ENCODE assay signal across 19 cellular contexts in genomic region chr2:172215936-172216335, GRCh38.
DNase-seq lines count a peak whose midpoint lies in the region; ATAC-seq and TF ChIP-seq lines count a peak whose summit lies in the region.
"Had no signal": no experiment of that assay in that cellular context is flagged by ENCODE, and none has a peak within 500 bp of the region (broad histone marks: within the 10 kb centered on the region; RNA-seq: fewer than 3 reads in every experiment).

No MANE protein-coding gene starts in this region.

- no peak for ATAC-seq in GM19023 (IDR thresholded peaks at IDR 0.05; ENCODE audit: unreplicated experiment)

- peak; percentile 22 for DNase-seq in MV-4-11 (lab: John Stamatoyannopoulos, UW)
- DNase-seq in endodermal cell, result no peak
- no peak for DNase-seq in mesothelial cell of epicardium (ENCODE audit: low spot score in 2 of 2, unreplicated experiment in 2 of 2)
- no peak for DNase-seq in SW480 (ENCODE audit: low spot score)
- DNase-seq in stimulated activated CD8-positive, alpha-beta memory T cell treated with anti-CD3 and anti-CD28 coated beads, Interleukin-4, amount 100 ng/mL, for 48 hours, result no peak
- DNase-seq: Caco-2; CD4-positive, alpha-beta T cell; DMS153; GF-D8; NCI-H1417 treated with DMSO at 0.1 percent for 48 hours; NCI-H1930; NCI-H345; NCI-H524 treated with DMSO at 0.1 percent for 48 hours; PC-9 had no signal

- H3K36me3 ChIP-seq in endodermal cell (ENCODE audit: control insufficient read depth, insufficient read depth, low read length) (no peaks in the 10 kb centered on the region), urinary bladder (ENCODE audit: insufficient read depth) (no peaks in the 10 kb centered on the region)
- H3K36me3 ChIP-seq: SJSA1 had no signal

- H3K27me3 Mint-ChIP-seq in endodermal cell (ENCODE audit: insufficient read depth), result peaks cover 6% of the 10 kb centered on the region
- no peaks in the 10 kb centered on the region for H3K27me3 Mint-ChIP-seq in mesothelial cell of epicardium (ENCODE audit: low read depth)
- H3K27me3 Mint-ChIP-seq: CD4-positive, alpha-beta T cell had no signal

- no peak overlapping the region for H3K9ac ChIP-seq in endodermal cell (ENCODE audit: extremely low read depth, low read length, poor library complexity, severe bottlenecking)

- H3K4me3 ChIP-seq in endodermal cell (ENCODE audit: low read length) (no peak overlapping the region), urinary bladder (ENCODE audit: low read depth, low read length) (no peak overlapping the region)
- H3K4me3 ChIP-seq: A549, K562, PC-9, SJSA1 had no signal

- TF ChIP-seq CTCF in endodermal cell (conservative IDR thresholded peaks at IDR 0.05), result no peak
- TF ChIP-seq CTCF in mesothelial cell of epicardium (IDR thresholded peaks at IDR 0.05; ENCODE audit: unreplicated experiment), result no peak

- H3K27ac Mint-ChIP-seq in endodermal cell (no peak overlapping the region), mesothelial cell of epicardium (peak overlapping the region; percentile 28)
- H3K27ac Mint-ChIP-seq: CD4-positive, alpha-beta T cell had no signal

- H3K27me3 ChIP-seq in endodermal cell (ENCODE audit: control insufficient read depth, insufficient read depth, low read length, poor library complexity, severe bottlenecking), result no peaks in the 10 kb centered on the region
- H3K27me3 ChIP-seq: SJSA1 had no signal

- H3K9me3 ChIP-seq in endodermal cell (ENCODE audit: control insufficient read depth, low read length), result no peaks in the 10 kb centered on the region
- H3K9me3 ChIP-seq: A549, Caco-2, SJSA1 had no signal

- WGBS in endodermal cell (ENCODE audit: insufficient coverage in 1 of 2, insufficient read length in 1 of 2), 2 experiments, result 60 to 71% methylated on average over 1 to 2 of the region's 2 CpGs
- WGBS in urinary bladder, result 44% methylated on average over 2 of the region's 2 CpGs

- H3K4me1 ChIP-seq in endodermal cell (ENCODE audit: control insufficient read depth, insufficient read depth, low read length) (no peaks in the 10 kb centered on the region), urinary bladder (ENCODE audit: insufficient read depth) (peaks cover 1% of the 10 kb centered on the region)
- H3K4me1 ChIP-seq: A549, Caco-2, SJSA1 had no signal

- no peaks in the 10 kb centered on the region for H3K9me3 Mint-ChIP-seq in endodermal cell
- no peaks in the 10 kb centered on the region for H3K9me3 Mint-ChIP-seq in mesothelial cell of epicardium
- H3K9me3 Mint-ChIP-seq: CD4-positive, alpha-beta T cell had no signal

- no peaks in the 10 kb centered on the region for H3K4me1 Mint-ChIP-seq in endodermal cell
- H3K4me1 Mint-ChIP-seq in mesothelial cell of epicardium, result peaks cover 42% of the 10 kb centered on the region

- H3K36me3 Mint-ChIP-seq in endodermal cell (ENCODE audit: low read depth), result no peaks in the 10 kb centered on the region
- H3K36me3 Mint-ChIP-seq in mesothelial cell of epicardium, result no peaks in the 10 kb centered on the region

- H3K4me3 Mint-ChIP-seq in endodermal cell (no peak overlapping the region), mesothelial cell of epicardium (no peak overlapping the region)
- H3K4me3 Mint-ChIP-seq: CD4-positive, alpha-beta T cell had no signal

- H3K27ac ChIP-seq in endodermal cell (ENCODE audit: low read depth, low read length), result peak overlapping the region; percentile 16
- peak overlapping the region; percentile 29 for H3K27ac ChIP-seq in urinary bladder (ENCODE audit: low read depth)
- H3K27ac ChIP-seq: A549, PC-9, SJSA1 had no signal
